16 cellular contexts compared by ENCODE assay signal in genomic region chr18:62369129-62369644, GRCh38. TPM values are rescaled to one million over a fixed set of nuclear protein-coding genes. Genes with fewer than 3 reads are reported as not detected.
DNase-seq lines count a peak whose midpoint lies in the region; ATAC-seq, FAIRE-seq and TF ChIP-seq lines count a peak whose summit lies in the region.
"Had no signal": no experiment of that assay in that cellular context is flagged by ENCODE, and none has a peak within 500 bp of the region (broad histone marks: within the 10 kb centered on the region; RNA-seq: fewer than 3 reads in every experiment).

No MANE protein-coding gene starts in this region.

- whole genome bisulfite sequencing in HepG2 (ENCODE audit: low lambda C conversion rate) = 87% methylated on average over 7 of the region's 9 CpGs

- H3K4me2 ChIP-seq in HepG2 (ENCODE audit: low read depth, low read length) = no peak overlapping the region

- no peaks in the 10 kb centered on the region for H3K4me1 ChIP-seq in HepG2 (ENCODE audit: insufficient read depth, low read length)

- TF ChIP-seq CTCF in HFFc6 (IDR thresholded peaks at IDR 0.05) = 0 out of 2 replicates have a peak, but pooled peaks have one; percentile 6
- TF ChIP-seq CTCF in HepG2 (CRISPR knock-in tag; IDR thresholded peaks at IDR 0.05) = no peak
- TF ChIP-seq CTCF in coronary artery (IDR thresholded peaks at IDR 0.05) = no peak

- FAIRE-seq in HepG2 (lab: Jason Lieb, UNC) = no peak
- FAIRE-seq: GM19239, H54 had no signal

- TF ChIP-seq EP300 in HepG2 (IDR thresholded peaks at IDR 0.05; ENCODE audit: low read depth in 2 of 2, low read length in 2 of 2) (no peak), HepG2 (CRISPR knock-in tag; IDR thresholded peaks at IDR 0.05; ENCODE audit: borderline replicate concordance) (no peak)

- CTCF ChIA-PET in HepG2 (lab: Yijun Ruan, JAX; ENCODE audit: low intra/inter-chr PET ratio, low total read pairs) = no interaction called here

- peaks cover 1 to 13% of the 10 kb centered on the region in 2 experiments; a peak in 3 of 5 replicates for H3K36me3 ChIP-seq in HepG2 (replicated peaks in 1 of 2; ENCODE audit: control insufficient read depth in 1 of 2, insufficient read depth in 2 of 2, low read length in 2 of 2)

- no peaks in the 10 kb centered on the region for H3K36me3 Mint-ChIP-seq in HFFc6 (ENCODE audit: low read depth)
- H3K36me3 Mint-ChIP-seq: CD4-positive, CD25-positive, alpha-beta regulatory T cell had no signal

- peaks cover 45% of the 10 kb centered on the region for H3K27me3 Mint-ChIP-seq in HFFc6 (ENCODE audit: insufficient read depth)

- H3K9me3 Mint-ChIP-seq in HFFc6 = no peaks in the 10 kb centered on the region

- TF ChIP-seq POLR2A in HepG2 (IDR thresholded peaks at IDR 0.05; ENCODE audit: insufficient read depth in 1 of 2, low read depth in 2 of 2, low read length in 2 of 2) = no peak

- ATAC-seq in HepG2 = peak; percentile 45; the same call in 2 of the 3 replicates

- no peak overlapping the region for H3K4me3 ChIP-seq in HepG2 (replicated peaks in 1 of 3; ENCODE audit: insufficient read depth in 1 of 3, low read depth in 2 of 3, low read length in 3 of 3)
- H3K4me3 ChIP-seq in coronary artery = no peak overlapping the region

- no peak overlapping the region for H3K27ac ChIP-seq in HepG2 (ENCODE audit: extremely low read length, insufficient read depth, low read length)
- H3K27ac ChIP-seq in coronary artery = no peak overlapping the region
- H3K27ac ChIP-seq: 22Rv1 had no signal

- no peak for TF ChIP-seq RAD21 in HepG2 (CRISPR knock-in tag; IDR thresholded peaks at IDR 0.05)

- H3K4me1 Mint-ChIP-seq in HFFc6 (ENCODE audit: low read depth) = no peaks in the 10 kb centered on the region

- no peaks in the 10 kb centered on the region for H4K20me1 ChIP-seq in HepG2 (ENCODE audit: insufficient read depth, low read length)

- no peaks in the 10 kb centered on the region for H3K27me3 ChIP-seq in HepG2 (ENCODE audit: control insufficient read depth in 1 of 2, insufficient read depth in 2 of 2, low read length in 2 of 2)

- H3K27ac Mint-ChIP-seq in HFFc6 = no peak overlapping the region
- H3K27ac Mint-ChIP-seq: CD4-positive, CD25-positive, alpha-beta regulatory T cell had no signal

- intact Hi-C loops in HepG2 (cut with micrococcal nuclease; ENCODE audit: unreplicated experiment) = no loop called here

- DNase-seq in activated gamma-delta T cell (lab: John Stamatoyannopoulos, UW) (peak; percentile 8), activated gamma-delta T cell treated with Interleukin-2 at 50 U/mL for 16 hours (no peak), HFFc6 (no peak), HepG2 (ENCODE audit: low spot score) (no peak), coronary artery (ENCODE audit: low spot score) (no peak), midbrain (lab: John Stamatoyannopoulos, UW) (no peak), DMS153 treated with DMSO at 0.1 percent for 48 hours (lab: John Stamatoyannopoulos, UW; ENCODE audit: unreplicated experiment) (no peak), NOMO-1 treated with DMSO at 0.1 percent for 48 hours (lab: John Stamatoyannopoulos, UW; ENCODE audit: unreplicated experiment) (no peak)
- DNase-seq: CD4-positive, CD25-positive, alpha-beta regulatory T cell; DMS 273 treated with DMSO at 0.1 percent for 48 hours; DMS79; IMR-90; KG1 had no signal

- no peak overlapping the region for H2AFZ ChIP-seq in HepG2 (ENCODE audit: low read length)

- no TSS peak for BruUV-seq in HepG2 (replicated peaks; lab: Mats Ljungman, UMichigan)

- H3K79me2 ChIP-seq in HepG2 (ENCODE audit: insufficient read depth, low read length) = no peaks in the 10 kb centered on the region

- no peak overlapping the region for H3K9ac ChIP-seq in HepG2 (ENCODE audit: insufficient read depth, low read depth, low read length)

- no peaks in the 10 kb centered on the region for H3K9me3 ChIP-seq in HepG2 (ENCODE audit: low read length)

- H3K4me3 Mint-ChIP-seq in HFFc6 = no peak overlapping the region
- H3K4me3 Mint-ChIP-seq: CD4-positive, CD25-positive, alpha-beta regulatory T cell had no signal

- POLR2A ChIA-PET in HepG2 (lab: Yijun Ruan, JAX) = no interaction called here

- in situ Hi-C loops in HepG2 (cut with HindIII; ENCODE audit: extremely low pct_ligation_motif_present, low pct_unique_long_range_greater_than_20kb) = no loop called here

TF ChIP-seq in HepG2, 621 proteins besides CTCF, POLR2A, EP300 and RAD21:
- no peak for TF ChIP-seq ZNF367 (CRISPR knock-in tag; IDR thresholded peaks at IDR 0.05; ENCODE audit: borderline replicate concordance)
- no peak for TF ChIP-seq ZFP90 (CRISPR knock-in tag; IDR thresholded peaks at IDR 0.05; ENCODE audit: borderline replicate concordance)
- no peak for TF ChIP-seq FOXJ3 (CRISPR knock-in tag; IDR thresholded peaks at IDR 0.05; ENCODE audit: borderline replicate concordance)
- no peak for TF ChIP-seq ZNF326 (CRISPR knock-in tag; IDR thresholded peaks at IDR 0.05; ENCODE audit: borderline replicate concordance)

RNA-seq across cellular contexts. Expression of gene TNFRSF11A, which starts 44.1 kb away (rescaled TPM):
- total RNA-seq in HFFc6 (2021; fragmentation: NEBNext Ultra II Directional; extraction: Animal tissue kit (Norgen Biotek cat#: 25700)) = under 1 TPM in 1 of 6 experiments, not detected in 5; 0.05 TPM
- total RNA-seq in HepG2 (2016; rRNA removed; fragmentation: Illumina TruSeq; extraction: Trizol) = 3.6 and 4.6 TPM in 2 replicates
- 2.4 and 4.4 TPM in 2 replicates for total RNA-seq in HepG2 (2016; cell fraction: cytosol; rRNA removed; fragmentation: Illumina TruSeq; extraction: Trizol; ENCODE audit: low read depth)
- 4.2 and 4.6 TPM in 2 replicates for total RNA-seq in HepG2 (2016; cell fraction: insoluble cytoplasmic fraction; rRNA removed; fragmentation: Illumina TruSeq; extraction: Trizol)
- 2.7 and 3.6 TPM in 2 replicates for total RNA-seq in HepG2 (2016; cell fraction: membrane; rRNA removed; fragmentation: Illumina TruSeq; extraction: Trizol)
- 7.2 and 7.4 TPM in 2 replicates for total RNA-seq in HepG2 (2016; cell fraction: nucleus; rRNA removed; fragmentation: Illumina TruSeq; extraction: Trizol)
- polyA plus RNA-seq in HepG2 (2011; rRNA removed) = 6.4 and 8.2 TPM in 2 replicates
- 5.6 and 6.7 TPM in 2 replicates for polyA plus RNA-seq in HepG2 (2011; cell fraction: cytosol; rRNA removed)
- polyA plus RNA-seq in HepG2 (2011; cell fraction: nucleus; rRNA removed) = 8.3 and 10.7 TPM in 2 replicates
- polyA plus RNA-seq in HepG2 (2012) = 1.2 and 2.9 TPM in 2 replicates
- polyA plus RNA-seq in HepG2 (2016; cell fraction: cytosol; fragmentation: Illumina TruSeq; extraction: Trizol; ENCODE audit: low read depth) = 1.3 and 2.0 TPM in 2 replicates
- polyA plus RNA-seq in HepG2 (2016; cell fraction: insoluble cytoplasmic fraction; fragmentation: Illumina TruSeq; extraction: Trizol; ENCODE audit: low read depth) = 2.5 and 2.7 TPM in 2 replicates
- 2.9 and 3.0 TPM in 2 replicates for polyA plus RNA-seq in HepG2 (2016; cell fraction: membrane; fragmentation: Illumina TruSeq; extraction: Trizol; ENCODE audit: low read depth)
- polyA plus RNA-seq in HepG2 (2016; cell fraction: nucleus; fragmentation: Illumina TruSeq; extraction: Trizol; ENCODE audit: insufficient read depth, low read depth) = 12.9 and 13.2 TPM in 2 replicates
- polyA minus RNA-seq in HepG2 (2011; rRNA and poly(A)+ RNA removed; ENCODE audit: low replicate concordance) = 6.1 and 14.1 TPM in 2 replicates
- polyA minus RNA-seq in HepG2 (2011; cell fraction: cytosol; rRNA and poly(A)+ RNA removed) = 6.1 and 7.0 TPM in 2 replicates
- polyA minus RNA-seq in HepG2 (2011; cell fraction: nucleus; rRNA and poly(A)+ RNA removed) = 8.5 and 10.9 TPM in 2 replicates
- polyA plus RNA-seq: IMR-90 had no signal
